Comparison of ENCODE assay signal across 1 cellular context in the genomic region with DNA sequence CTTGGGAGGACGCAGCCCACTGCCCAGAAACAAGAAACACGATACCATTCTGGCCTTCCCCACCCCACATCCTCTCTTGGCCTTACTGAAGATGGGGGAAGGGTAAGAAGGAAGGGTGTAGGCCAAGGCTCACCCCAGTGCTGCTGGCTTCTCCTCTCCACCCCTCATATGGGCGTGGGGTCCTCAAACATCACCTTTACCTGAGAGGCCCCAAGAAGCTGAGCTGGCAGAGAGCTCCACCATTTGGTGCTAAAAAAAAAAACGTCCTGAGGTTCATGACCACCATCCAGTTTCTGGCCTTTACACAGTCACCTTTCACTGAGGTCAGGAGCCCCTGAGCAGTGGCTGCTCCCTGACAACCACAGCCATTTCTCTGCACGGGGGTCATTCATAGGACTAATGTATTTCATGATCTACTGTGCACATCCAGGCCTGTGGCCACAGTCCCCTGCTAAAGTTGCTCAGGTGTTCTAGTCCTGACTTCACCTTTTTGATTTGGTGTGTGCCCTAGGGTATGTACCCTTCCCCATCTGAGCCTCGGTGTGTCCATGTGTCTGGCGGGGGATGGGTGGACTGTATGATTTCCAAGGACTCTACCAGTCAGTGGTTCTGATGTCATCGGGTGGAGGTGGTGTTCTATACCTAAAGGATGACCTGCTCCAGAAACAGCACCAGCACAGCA.
A peak's percentile ranks its signal among the peaks of the same experiment; 100 is the strongest.
TF ChIP-seq lines count a peak whose summit lies in the region.

No MANE protein-coding gene starts in this region.

TF ChIP-seq in GM12891, 5 proteins besides CTCF, POLR2A, EP300 and RAD21:
- TF ChIP-seq POU2F2 (IDR thresholded peaks at IDR 0.05; ENCODE audit: low read depth, low read length) (0 out of 2 replicates have a peak, but pooled peaks have one; percentile 3), TAF1 (IDR thresholded peaks at IDR 0.05; ENCODE audit: low read depth, low read length) (no peak), POLR2AphosphoS5 (IDR thresholded peaks at IDR 0.05; ENCODE audit: low read depth, low read length) (no peak; the same call in none of the 2 replicates)
TF ChIP-seq in GM12891: peak in this region for 1.
